ENCODE assay signal across 8 cellular contexts in the genomic region with DNA sequence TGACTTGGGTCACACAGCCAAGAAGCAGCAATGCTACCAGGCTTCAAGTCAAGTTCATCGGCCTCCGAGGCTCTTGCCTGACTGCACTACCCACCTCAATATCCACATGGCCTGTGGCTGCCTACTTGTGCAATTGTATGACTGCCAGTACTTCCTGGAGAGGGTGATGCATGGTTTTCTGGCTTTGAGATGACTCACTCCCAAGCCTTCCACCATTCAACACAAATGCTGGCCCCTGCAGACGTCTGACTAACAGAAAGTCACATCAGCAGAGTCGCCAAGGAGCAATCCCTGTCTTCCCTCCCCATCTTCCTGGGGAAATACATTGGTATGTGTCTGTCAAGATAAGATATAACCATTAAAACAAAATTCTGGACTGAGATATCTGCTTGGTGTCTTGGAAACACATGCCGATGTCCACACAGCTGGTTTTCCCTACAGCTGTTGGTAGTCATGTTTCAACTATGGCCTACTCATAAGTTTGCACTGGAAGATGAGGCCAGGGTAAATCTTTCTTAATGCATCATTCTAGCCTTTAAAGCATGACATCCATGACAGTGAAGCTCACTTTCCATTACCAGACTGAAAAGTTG.
A peak's percentile ranks its signal among the peaks of the same experiment; 100 is the strongest.
DNase-seq lines count a peak whose midpoint lies in the region; ATAC-seq, FAIRE-seq and TF ChIP-seq lines count a peak whose summit lies in the region.

No MANE protein-coding gene starts in this region.

- ATAC-seq in GM18870 (IDR thresholded peaks at IDR 0.05; ENCODE audit: unreplicated experiment) (no peak), GM21360 (IDR thresholded peaks at IDR 0.05; ENCODE audit: unreplicated experiment) (no peak), HG03354 (IDR thresholded peaks at IDR 0.05; ENCODE audit: poor library complexity, severe bottlenecking, unreplicated experiment) (no peak)

- TF ChIP-seq CTCF in bronchial epithelial cell (IDR thresholded peaks at IDR 0.05; ENCODE audit: insufficient read depth, low read length, severe bottlenecking) = no peak

- no peak overlapping the region for H3K4me3 ChIP-seq in bronchial epithelial cell (ENCODE audit: low read depth, low read length)

- no peaks in the 10 kb centered on the region for H3K36me3 ChIP-seq in bronchial epithelial cell (ENCODE audit: control insufficient read depth, insufficient read depth, low read length)

- DNase-seq in ELF-1 (ENCODE audit: low read depth, low spot score) = peak; percentile 68
- DNase-seq in SIG-M5 (lab: John Stamatoyannopoulos, UW) = peak; percentile 92
- peak; percentile 99 for DNase-seq in bronchial epithelial cell (ENCODE audit: low read depth)
- peak; percentile 40 for DNase-seq in occipital lobe (lab: John Stamatoyannopoulos, UW)
- DNase-seq in germinal center (ENCODE audit: low spot score) = no peak

- FAIRE-seq in bronchial epithelial cell (lab: Jason Lieb, UNC) = peak; percentile 98

- no peaks in the 10 kb centered on the region for H3K27me3 ChIP-seq in bronchial epithelial cell (ENCODE audit: control insufficient read depth, insufficient read depth, low read length)
